ENCODE assay signal across 22 cellular contexts in the genomic region with DNA sequence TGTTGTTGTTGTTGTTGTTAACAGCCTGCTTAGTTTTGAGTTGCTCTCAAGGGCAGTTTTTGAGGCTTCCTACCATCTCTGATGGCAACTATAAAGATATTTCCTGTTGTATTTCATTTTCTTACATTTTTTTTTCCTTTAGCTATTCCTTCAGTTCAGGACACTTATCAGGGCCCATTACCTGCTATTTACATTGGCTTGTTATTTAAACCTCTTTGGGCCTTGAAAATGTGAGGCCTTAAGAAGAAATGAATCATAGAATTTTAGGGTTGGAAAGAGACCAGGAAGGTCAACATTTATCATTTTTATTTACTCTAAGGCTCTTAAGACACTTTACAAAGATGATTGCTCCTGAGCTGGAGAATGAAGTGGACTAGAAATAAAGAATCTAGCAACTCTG.
"Had no signal": no experiment of that assay in that cellular context is flagged by ENCODE, and none has a peak within 500 bp of the region (broad histone marks: within the 10 kb centered on the region; RNA-seq: fewer than 3 reads in every experiment).

No MANE protein-coding gene starts in this region.

- H3K27ac Mint-ChIP-seq: naive thymus-derived CD8-positive, alpha-beta T cell; stimulated activated effector memory CD8-positive, alpha-beta T cell treated with anti-CD3 and anti-CD28 coated beads, Interleukin-12 subunit alpha, Interleukin-12 subunit beta, amount 100 ng/mL, for 72 hours; type B pancreatic cell had no signal

- DNase-seq: central memory CD4-positive, alpha-beta T cell; dorsolateral prefrontal cortex; effector CD4-positive, alpha-beta T cell; foreskin keratinocyte; glutamatergic neuron; heart right ventricle; naive thymus-derived CD8-positive, alpha-beta T cell; sigmoid colon; stimulated activated CD4-positive, alpha-beta T cell treated with anti-CD3 and anti-CD28 coated beads, Interleukin-2, amount 100 ng/mL, for 24 hours; stimulated activated CD4-positive, alpha-beta T cell treated with anti-CD3 and anti-CD28 coated beads, Interleukin-4, amount 100 ng/mL, for 24 hours; stimulated activated naive CD8-positive, alpha-beta T cell treated with anti-CD3 and anti-CD28 coated beads, Interleukin-15, Interleukin-2, amounts not matched to agents 100 U/mL and 50 U/mL, for 24 hours; substantia nigra; testis; tibial artery had no signal

- H3K4me3 Mint-ChIP-seq: naive thymus-derived CD8-positive, alpha-beta T cell; neural crest cell; stimulated activated effector memory CD8-positive, alpha-beta T cell treated with anti-CD3 and anti-CD28 coated beads, Interleukin-12 subunit alpha, Interleukin-12 subunit beta, amount 100 ng/mL, for 72 hours; type B pancreatic cell had no signal

- H3K4me1 ChIP-seq: foreskin keratinocyte, heart right ventricle, prostate gland, sigmoid colon, tibial artery had no signal

- H3K36me3 ChIP-seq: gastroesophageal sphincter, heart right ventricle, prostate gland, right atrium auricular region, sigmoid colon, tibial artery had no signal

- H3K4me1 Mint-ChIP-seq: naive thymus-derived CD8-positive, alpha-beta T cell; stimulated activated effector memory CD8-positive, alpha-beta T cell treated with anti-CD3 and anti-CD28 coated beads, Interleukin-12 subunit alpha, Interleukin-12 subunit beta, amount 100 ng/mL, for 72 hours had no signal

- ATAC-seq: esophagus mucosa; foreskin keratinocyte; gastroesophageal sphincter; naive thymus-derived CD8-positive, alpha-beta T cell; stimulated activated effector memory CD8-positive, alpha-beta T cell treated with anti-CD3 and anti-CD28 coated beads, Interleukin-12 subunit alpha, Interleukin-12 subunit beta, amount 100 ng/mL, for 72 hours; stimulated activated naive CD8-positive, alpha-beta T cell treated with anti-CD3 and anti-CD28 coated beads, Interleukin-15, Interleukin-2, amounts not matched to agents 100 U/mL and 50 U/mL, for 24 hours had no signal

- H3K36me3 Mint-ChIP-seq: stimulated activated effector memory CD8-positive, alpha-beta T cell treated with anti-CD3 and anti-CD28 coated beads, Interleukin-12 subunit alpha, Interleukin-12 subunit beta, amount 100 ng/mL, for 72 hours; type B pancreatic cell had no signal

- H3K9me3 ChIP-seq: prostate gland, testis had no signal

- H3K27me3 Mint-ChIP-seq: naive thymus-derived CD8-positive, alpha-beta T cell; type B pancreatic cell had no signal

- H3K27me3 ChIP-seq: dorsolateral prefrontal cortex, foreskin keratinocyte, gastroesophageal sphincter, heart right ventricle, right atrium auricular region, sigmoid colon, testis, tibial artery had no signal

- H3K27ac ChIP-seq: dorsolateral prefrontal cortex, epithelial cell of prostate, foreskin keratinocyte, heart right ventricle, prostate gland, right atrium auricular region, sigmoid colon, testis, tibial artery had no signal

- H3K4me3 ChIP-seq: dorsolateral prefrontal cortex, gastroesophageal sphincter, heart right ventricle, prostate gland, right atrium auricular region, sigmoid colon, testis, tibial artery had no signal
